ENCODE assay signal across 20 cellular contexts in genomic region chr3:64935995-64936394, GRCh38.
"Had no signal": no experiment of that assay in that cellular context is flagged by ENCODE, and none has a peak within 500 bp of the region (broad histone marks: within the 10 kb centered on the region; RNA-seq: fewer than 3 reads in every experiment).

No MANE protein-coding gene starts in this region.

- H3K9me3 ChIP-seq: sigmoid colon, upper lobe of right lung had no signal

- H3K36me3 ChIP-seq: sigmoid colon, upper lobe of right lung had no signal

- H3K4me1 ChIP-seq: upper lobe of right lung had no signal

- H3K4me3 ChIP-seq: sigmoid colon, smooth muscle cell, upper lobe of right lung had no signal

- H3K27ac ChIP-seq: upper lobe of right lung had no signal

- DNase-seq: activated CD4-positive, alpha-beta T cell treated with anti-CD3 and anti-CD28 coated beads for 1 hour; activated CD4-positive, alpha-beta T cell treated with anti-CD3 and anti-CD28 coated beads, Interleukin-2, amount 50 U/mL, for 1 hour; activated CD8-positive, alpha-beta T cell treated with anti-CD3 and anti-CD28 coated beads, Interleukin-2, amount 10 ng/mL, durations not matched to agents 7 days and 5 days; activated gamma-delta T cell treated with Interleukin-2 at 50 U/mL for 16 hours; aorta; cerebellar nuclear complex; cortex of kidney; effector CD4-positive, alpha-beta T cell; erythroblast; glutamatergic neuron; hippocampal formation; nephron progenitor cell; sigmoid colon; stimulated activated CD4-positive, alpha-beta T cell treated with anti-CD3 and anti-CD28 coated beads, Interleukin-15, amount 100 ng/mL, for 24 hours; stimulated activated CD8-positive, alpha-beta memory T cell treated with anti-CD3 and anti-CD28 coated beads, Interleukin-4, amount 100 ng/mL, for 48 hours; stimulated activated naive B cell treated with anti-CD40 and anti-IgM and Interleukin-4, amounts not matched to agents 10 μg/mL and 1 μg/mL and 100 μg/mL, for 72 hours; T-cell; upper lobe of right lung had no signal

- H3K27me3 ChIP-seq: sigmoid colon, upper lobe of right lung had no signal

- H3K4me2 ChIP-seq: smooth muscle cell had no signal

- ATAC-seq: activated CD8-positive, alpha-beta T cell treated with anti-CD3 and anti-CD28 coated beads, Interleukin-2, amount 10 ng/mL, durations not matched to agents 7 days and 5 days; activated naive CD4-positive, alpha-beta T cell treated with anti-CD3 and anti-CD28 coated beads, Interleukin-2, amount 50 U/mL, for 72 hours; stimulated activated naive B cell treated with anti-CD40 and anti-IgM and Interleukin-4, amounts not matched to agents 10 μg/mL and 1 μg/mL and 100 μg/mL, for 72 hours; T-cell; upper lobe of right lung had no signal
